In the genomic region with DNA sequence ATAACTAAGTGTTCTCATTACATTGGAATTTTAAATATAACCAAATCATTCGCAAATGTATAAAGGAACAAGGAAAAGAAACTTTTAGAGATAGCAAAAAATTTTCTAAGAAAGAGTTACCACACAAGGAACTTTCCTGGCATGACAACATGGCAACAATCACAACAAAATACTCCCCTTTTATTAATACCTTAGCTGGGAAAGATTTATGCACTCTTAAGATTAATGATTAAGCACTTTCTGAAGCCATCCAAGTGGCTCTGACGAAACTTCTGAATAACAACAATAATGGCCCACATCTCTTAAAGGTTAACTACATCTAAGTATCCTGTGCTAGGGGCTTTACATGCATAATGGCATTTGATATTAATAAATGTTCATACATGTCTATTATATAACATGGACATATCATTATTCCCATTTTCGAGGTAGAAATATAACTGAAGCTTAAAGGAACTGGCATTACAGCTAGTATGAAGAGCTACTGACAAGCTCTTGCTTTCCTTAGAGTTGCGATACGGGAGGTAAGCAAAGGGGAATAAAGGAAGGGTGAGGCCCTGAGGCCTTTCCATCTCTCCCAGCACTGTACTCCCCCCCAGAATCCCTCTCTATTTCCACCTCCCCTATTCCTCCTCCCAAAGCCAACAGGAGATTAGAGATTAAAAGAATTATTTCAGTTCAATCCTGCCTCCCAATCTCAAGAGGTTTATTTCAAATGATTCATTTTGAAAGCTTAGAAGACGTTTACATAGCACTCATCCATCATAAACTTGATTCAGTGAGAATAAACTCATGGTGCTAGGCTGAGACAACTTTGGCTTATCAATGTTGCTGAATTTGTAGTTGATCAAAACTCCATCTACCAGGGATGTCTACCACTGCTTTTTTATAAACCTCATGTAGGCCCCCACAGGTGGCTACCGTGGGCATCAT, we compare ENCODE assay signal across 14 cellular contexts. TPM values are rescaled to one million over a fixed set of nuclear protein-coding genes. Genes with fewer than 3 reads are reported as not detected.
DNase-seq lines count a peak whose midpoint lies in the region; ATAC-seq and TF ChIP-seq lines count a peak whose summit lies in the region.
"Had no signal": no experiment of that assay in that cellular context is flagged by ENCODE, and none has a peak within 500 bp of the region (broad histone marks: within the 10 kb centered on the region; RNA-seq: fewer than 3 reads in every experiment).

No MANE protein-coding gene starts in this region.

- H3K9me3 Mint-ChIP-seq in chondrocyte (ENCODE audit: low read depth), result no peaks in the 10 kb centered on the region
- no peaks in the 10 kb centered on the region for H3K9me3 Mint-ChIP-seq in stimulated activated effector memory CD8-positive, alpha-beta T cell treated with anti-CD3 and anti-CD28 coated beads, Interleukin-12 subunit alpha, Interleukin-12 subunit beta, amount 100 ng/mL, for 72 hours
- H3K9me3 Mint-ChIP-seq: activated naive CD8-positive, alpha-beta T cell treated with anti-CD3 and anti-CD28 coated beads, Interleukin-2, amount 50 U/mL, for 24 hours; activated T-cell treated with anti-CD3 and anti-CD28 coated beads, Interleukin-2, amount 50 U/mL, for 4 hours had no signal

- no peak for TF ChIP-seq CTCF in chondrocyte (IDR thresholded peaks at IDR 0.05)

- H3K4me3 Mint-ChIP-seq in chondrocyte (ENCODE audit: unreplicated experiment), result no peak overlapping the region
- no peak overlapping the region for H3K4me3 Mint-ChIP-seq in stimulated activated effector memory CD8-positive, alpha-beta T cell treated with anti-CD3 and anti-CD28 coated beads, Interleukin-12 subunit alpha, Interleukin-12 subunit beta, amount 100 ng/mL, for 72 hours
- H3K4me3 Mint-ChIP-seq: activated naive CD8-positive, alpha-beta T cell treated with anti-CD3 and anti-CD28 coated beads, Interleukin-2, amount 50 U/mL, for 24 hours; activated T-cell treated with anti-CD3 and anti-CD28 coated beads, Interleukin-2, amount 50 U/mL, for 4 hours had no signal

- H3K36me3 Mint-ChIP-seq in chondrocyte (ENCODE audit: low read depth), result no peaks in the 10 kb centered on the region
- H3K36me3 Mint-ChIP-seq in stimulated activated effector memory CD8-positive, alpha-beta T cell treated with anti-CD3 and anti-CD28 coated beads, Interleukin-12 subunit alpha, Interleukin-12 subunit beta, amount 100 ng/mL, for 72 hours, result peaks cover 12% of the 10 kb centered on the region

- no peaks in the 10 kb centered on the region for H3K27me3 Mint-ChIP-seq in chondrocyte (ENCODE audit: low read depth)
- H3K27me3 Mint-ChIP-seq: activated naive CD8-positive, alpha-beta T cell treated with anti-CD3 and anti-CD28 coated beads, Interleukin-2, amount 50 U/mL, for 24 hours had no signal

- ATAC-seq in stimulated activated effector memory CD8-positive, alpha-beta T cell treated with anti-CD3 and anti-CD28 coated beads, Interleukin-12 subunit alpha, Interleukin-12 subunit beta, amount 100 ng/mL, for 72 hours, result no peak
- ATAC-seq in HG02840 (IDR thresholded peaks at IDR 0.05; ENCODE audit: low FRiP score, unreplicated experiment) (no peak), GM18870 (IDR thresholded peaks at IDR 0.05; ENCODE audit: unreplicated experiment) (no peak)
- ATAC-seq: activated T-cell treated with anti-CD3 and anti-CD28 coated beads, Interleukin-2, amount 50 U/mL, for 4 hours had no signal

- H3K27ac Mint-ChIP-seq in chondrocyte (ENCODE audit: unreplicated experiment), result peak overlapping the region; percentile 39
- peak overlapping the region; percentile 63 for H3K27ac Mint-ChIP-seq in stimulated activated effector memory CD8-positive, alpha-beta T cell treated with anti-CD3 and anti-CD28 coated beads, Interleukin-12 subunit alpha, Interleukin-12 subunit beta, amount 100 ng/mL, for 72 hours
- H3K27ac Mint-ChIP-seq: activated naive CD8-positive, alpha-beta T cell treated with anti-CD3 and anti-CD28 coated beads, Interleukin-2, amount 50 U/mL, for 24 hours had no signal

- DNase-seq in HT-29 (ENCODE audit: low spot score) (peak; percentile 71), chondrocyte (ENCODE audit: low spot score) (no peak), left kidney (ENCODE audit: low read depth, low spot score) (peak; percentile 41), GOT3 (lab: John Stamatoyannopoulos, UW) (no peak)
- DNase-seq in stimulated activated effector memory CD8-positive, alpha-beta T cell treated with anti-CD3 and anti-CD28 coated beads, Interleukin-12 subunit alpha, Interleukin-12 subunit beta, amount 100 ng/mL, for 72 hours (ENCODE audit: low spot score in 2 of 2), result no peak
- DNase-seq: activated CD4-positive, alpha-beta T cell treated with anti-CD3 and anti-CD28 coated beads, Interleukin-2, amount 50 U/mL, for 48 hours; activated naive CD8-positive, alpha-beta T cell treated with anti-CD3 and anti-CD28 coated beads, Interleukin-2, amount 50 U/mL, for 24 hours; activated T-cell treated with anti-CD3 and anti-CD28 coated beads, Interleukin-2, amount 50 U/mL, for 4 hours; caudate nucleus; glutamatergic neuron; NCI-H146; NCI-H510A had no signal

- H3K4me1 Mint-ChIP-seq in chondrocyte (ENCODE audit: low read depth), result peaks cover 15% of the 10 kb centered on the region
- peaks cover 67% of the 10 kb centered on the region for H3K4me1 Mint-ChIP-seq in stimulated activated effector memory CD8-positive, alpha-beta T cell treated with anti-CD3 and anti-CD28 coated beads, Interleukin-12 subunit alpha, Interleukin-12 subunit beta, amount 100 ng/mL, for 72 hours

RNA-seq across cellular contexts. Expression of gene MTMR12, which starts 9.7 kb away (rescaled TPM):
- total RNA-seq in HT-29 (2014; rRNA removed; shearing (Covaris generic)), result 10.4 and 13.1 TPM in 2 replicates
- total RNA-seq in chondrocyte, result 19.0 to 20.4 TPM (median 19.8 TPM) in 3 replicates

Comparison
In these comparisons a context has a peak if more than half of its experiments do, and no peak if none do; other contexts are left out.
1. DNase-seq: peak in HT-29 (single experiment) and left kidney (single experiment); none in chondrocyte (single experiment), stimulated activated effector memory CD8-positive, alpha-beta T cell treated with anti-CD3 and anti-CD28 coated beads, Interleukin-12 subunit alpha, Interleukin-12 subunit beta, amount 100 ng/mL, for 72 hours (0 of 2) and GOT3 (single experiment).